Comparison of ENCODE assay signal across 1 cellular context in genomic region chr17:37827905-37828304, GRCh38.
A peak's percentile ranks its signal among the peaks of the same experiment; 100 is the strongest.
TF ChIP-seq lines count a peak whose summit lies in the region.

No MANE protein-coding gene starts in this region.

TF ChIP-seq in K562, 482 proteins besides CTCF, POLR2A, EP300 and RAD21 (continued from another document):
- TF ChIP-seq PBX2 (CRISPR knock-in tag; IDR thresholded peaks at IDR 0.05; ENCODE audit: low read depth), result 0 out of 2 replicates have a peak, but pooled peaks have one; percentile 17
- TF ChIP-seq PBX2 (tag; conservative IDR thresholded peaks at IDR 0.05; ENCODE audit: low read depth), result peak; percentile 79
- TF ChIP-seq THAP12 (CRISPR knock-in tag; IDR thresholded peaks at IDR 0.05), result no peak
- TF ChIP-seq MEIS2 (IDR thresholded peaks at IDR 0.05; ENCODE audit: partially characterized antibody), result peak; percentile 90
- no peak for TF ChIP-seq TCF3 (CRISPR knock-in tag; IDR thresholded peaks at IDR 0.05)
- no peak for TF ChIP-seq NEUROD1 (IDR thresholded peaks at IDR 0.05; ENCODE audit: borderline replicate concordance, low read depth, low read length, partially characterized antibody)
- no peak for TF ChIP-seq ZNF764 (CRISPR knock-in tag; IDR thresholded peaks at IDR 0.05; ENCODE audit: low read depth)
- TF ChIP-seq ZNF12 (CRISPR knock-in tag; IDR thresholded peaks at IDR 0.05), result no peak
- no peak for TF ChIP-seq HMBOX1 (IDR thresholded peaks at IDR 0.05)
- no peak for TF ChIP-seq ZNF707 (CRISPR knock-in tag; conservative IDR thresholded peaks at IDR 0.05)
- TF ChIP-seq FOXJ2 (tag; IDR thresholded peaks at IDR 0.05), result no peak
TF ChIP-seq in K562: peak in this region for 5.
